In the genomic region with DNA sequence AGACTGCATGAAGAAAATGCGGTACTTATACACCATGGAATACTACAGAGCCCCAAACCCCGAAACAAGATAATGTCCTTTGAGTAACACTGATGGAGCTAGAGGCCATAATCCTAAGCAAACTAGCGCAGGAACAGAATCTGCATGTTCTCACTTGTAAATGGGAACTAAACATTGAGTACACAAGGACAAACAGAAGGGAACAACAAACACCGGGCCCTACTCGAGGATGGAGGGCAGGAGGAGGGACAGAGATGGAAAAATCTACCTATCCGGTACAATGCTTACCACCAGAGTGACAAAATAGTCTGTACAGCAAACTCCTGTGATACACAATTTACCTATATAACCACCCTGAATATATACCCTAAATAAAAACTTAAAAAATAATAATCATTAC, we compare ENCODE assay signal across 18 cellular contexts.
"Had no signal": no experiment of that assay in that cellular context is flagged by ENCODE, and none has a peak within 500 bp of the region (broad histone marks: within the 10 kb centered on the region; RNA-seq: fewer than 3 reads in every experiment).

No MANE protein-coding gene starts in this region.

- H3K27ac ChIP-seq: coronary artery, dorsolateral prefrontal cortex, esophagus muscularis mucosa, foreskin keratinocyte, gastroesophageal sphincter, heart right ventricle, left lung had no signal

- H3K36me3 Mint-ChIP-seq: mesothelial cell of epicardium, naive B cell had no signal

- H3K36me3 ChIP-seq: esophagus muscularis mucosa, gastroesophageal sphincter, heart right ventricle, left lung had no signal

- H3K9me3 ChIP-seq: esophagus muscularis mucosa, gastroesophageal sphincter, heart right ventricle, left lung, mucosa of descending colon had no signal

- ATAC-seq: foreskin keratinocyte, gastroesophageal sphincter, heart right ventricle, left cardiac atrium, left lung, left ventricle myocardium superior, mucosa of descending colon had no signal

- H3K9me3 Mint-ChIP-seq: mesothelial cell of epicardium had no signal

- H3K4me3 ChIP-seq: coronary artery, dorsolateral prefrontal cortex, esophagus muscularis mucosa, gastroesophageal sphincter, heart right ventricle, left lung, lung, mucosa of descending colon had no signal

- H3K4me1 ChIP-seq: esophagus muscularis mucosa, foreskin keratinocyte, gastroesophageal sphincter, heart right ventricle, left lung had no signal

- DNase-seq: dermis blood vessel endothelial cell; dorsolateral prefrontal cortex; effector CD4-positive, alpha-beta T cell; effector memory CD4-positive, alpha-beta T cell; heart right ventricle; hippocampal formation; left cardiac atrium; left lung; left ventricle myocardium superior; mesenchymal stem cell; mucosa of descending colon; naive B cell had no signal

- H3K4me3 Mint-ChIP-seq: mesothelial cell of epicardium, naive B cell had no signal

- H3K27me3 ChIP-seq: esophagus muscularis mucosa, foreskin keratinocyte, gastroesophageal sphincter, heart right ventricle, left lung had no signal

- H3K27ac Mint-ChIP-seq: mesothelial cell of epicardium, naive B cell had no signal

- H3K4me1 Mint-ChIP-seq: naive B cell had no signal

- H3K27me3 Mint-ChIP-seq: naive B cell had no signal
